Comparison of ENCODE assay signal across 10 cellular contexts in genomic region chr12:108955225-108955835, GRCh38.
DNase-seq lines count a peak whose midpoint lies in the region; ATAC-seq and TF ChIP-seq lines count a peak whose summit lies in the region.
"Had no signal": no experiment of that assay in that cellular context is flagged by ENCODE, and none has a peak within 500 bp of the region (broad histone marks: within the 10 kb centered on the region; RNA-seq: fewer than 3 reads in every experiment).

No MANE protein-coding gene starts in this region.

- no peaks in the 10 kb centered on the region for H3K9me3 Mint-ChIP-seq in effector memory CD8-positive, alpha-beta T cell
- no peaks in the 10 kb centered on the region for H3K9me3 Mint-ChIP-seq in natural killer cell treated with Interleukin-12 subunit alpha and Interleukin-12 subunit beta and Interleukin-15 and Interleukin-18, amount 100 ng/mL, for 72 hours

- no peak overlapping the region for H3K4me3 ChIP-seq in PC-3 (ENCODE audit: low read length)
- no peak overlapping the region for H3K4me3 ChIP-seq in fibroblast of mammary gland (ENCODE audit: control insufficient read depth, low read depth, low read length)
- H3K4me3 ChIP-seq in thyroid gland (replicated peaks in 1 of 3) = no peak overlapping the region
- H3K4me3 ChIP-seq: GM12878 had no signal

- intact Hi-C loops in PC-3 (cut with micrococcal nuclease) = loop anchor here (10.0 kb wide), 1 partner anchor 291 kb away; no protein-coding TSS in a partner anchor
- intact Hi-C loops in thyroid gland (cut with DNase I) = loop anchor here (10.0 kb wide), 1 partner anchor 311 kb away; no protein-coding TSS in a partner anchor

- no peaks in the 10 kb centered on the region for H3F3A ChIP-seq in PC-3 (ENCODE audit: low read length, unreplicated experiment)

- H3K4me2 ChIP-seq in PC-3 (ENCODE audit: low read length) = no peak overlapping the region

- TF ChIP-seq CTCF in PC-3 (conservative IDR thresholded peaks at IDR 0.05; ENCODE audit: low read depth, low read length) (no peak), fibroblast of mammary gland (conservative IDR thresholded peaks at IDR 0.05; ENCODE audit: control insufficient read depth, insufficient read depth, low read depth, low read length) (no peak), thyroid gland (IDR thresholded peaks at IDR 0.05) (no peak)

- H3K9me2 ChIP-seq in PC-3 (replicated peaks; ENCODE audit: low read length) = no peaks in the 10 kb centered on the region

- POLR2A ChIA-PET in PC-3 (lab: Charles Lee; ENCODE audit: unreplicated experiment) = no interaction called here

- H3K4me1 ChIP-seq in PC-3 (ENCODE audit: insufficient read depth, low read length) (no peaks in the 10 kb centered on the region), thyroid gland (no peaks in the 10 kb centered on the region)

- DNase-seq in NCI-H146 (lab: John Stamatoyannopoulos, UW) = peak; percentile 52
- DNase-seq in NCI-H146 treated with DMSO at 0.1 percent for 48 hours (lab: John Stamatoyannopoulos, UW; ENCODE audit: unreplicated experiment) = no peak
- DNase-seq in PC-3 = peak; percentile 41
- peak; percentile 44 for DNase-seq in fibroblast of mammary gland (ENCODE audit: low read depth)
- DNase-seq in thyroid gland = peak; percentile 60 to 76
- no peak for DNase-seq in effector memory CD8-positive, alpha-beta T cell
- no peak for DNase-seq in left lobe of liver (ENCODE audit: low spot score)
- DNase-seq in natural killer cell treated with Interleukin-12 subunit alpha and Interleukin-12 subunit beta and Interleukin-15 and Interleukin-18, amount 100 ng/mL, for 72 hours (ENCODE audit: low spot score) = no peak
- DNase-seq: NK-92 treated with Interleukin-12 subunit alpha and Interleukin-12 subunit beta, amount 100 ng/mL, for 24 hours had no signal

- H3K36me3 Mint-ChIP-seq in effector memory CD8-positive, alpha-beta T cell (ENCODE audit: insufficient read depth) = no peaks in the 10 kb centered on the region
- no peaks in the 10 kb centered on the region for H3K36me3 Mint-ChIP-seq in natural killer cell treated with Interleukin-12 subunit alpha and Interleukin-12 subunit beta and Interleukin-15 and Interleukin-18, amount 100 ng/mL, for 72 hours

- H3K79me2 ChIP-seq in PC-3 (ENCODE audit: low read length) = no peaks in the 10 kb centered on the region

- CTCF ChIA-PET in PC-3 (lab: Charles Lee) = interaction anchor here (0.7 kb wide), 1 partner anchor 157 kb away, joined by 3 read pairs; no protein-coding TSS in a partner anchor

- H3K4me1 Mint-ChIP-seq in effector memory CD8-positive, alpha-beta T cell (ENCODE audit: low read depth in 2 of 2) = no peaks in the 10 kb centered on the region
- H3K4me1 Mint-ChIP-seq in natural killer cell treated with Interleukin-12 subunit alpha and Interleukin-12 subunit beta and Interleukin-15 and Interleukin-18, amount 100 ng/mL, for 72 hours (ENCODE audit: low read depth in 2 of 2) = no peaks in the 10 kb centered on the region

- no TSS peak for BruUV-seq in PC-3 (replicated peaks; lab: Mats Ljungman, UMichigan)

- no peaks in the 10 kb centered on the region for H4K20me1 ChIP-seq in PC-3 (ENCODE audit: low read length)

- H3K9ac ChIP-seq in PC-3 (ENCODE audit: low read length) = no peak overlapping the region

- H3K36me3 ChIP-seq in PC-3 (ENCODE audit: low read depth, low read length) = no peaks in the 10 kb centered on the region
- H3K36me3 ChIP-seq in thyroid gland = no peaks in the 10 kb centered on the region

- WGBS in thyroid gland, 2 donors = 22% methylated on average over 6 of the region's 6 CpGs

- peaks cover 22 to 43% of the 10 kb centered on the region in 2 donors for H3K27me3 Mint-ChIP-seq in effector memory CD8-positive, alpha-beta T cell
- peaks cover 0 to 13% of the 10 kb centered on the region in 2 donors for H3K27me3 Mint-ChIP-seq in natural killer cell treated with Interleukin-12 subunit alpha and Interleukin-12 subunit beta and Interleukin-15 and Interleukin-18, amount 100 ng/mL, for 72 hours

- no peak overlapping the region for H3K27ac Mint-ChIP-seq in effector memory CD8-positive, alpha-beta T cell
- H3K27ac Mint-ChIP-seq in natural killer cell treated with Interleukin-12 subunit alpha and Interleukin-12 subunit beta and Interleukin-15 and Interleukin-18, amount 100 ng/mL, for 72 hours = no peak overlapping the region

- H3K27me3 ChIP-seq in PC-3 (ENCODE audit: low read length) (peaks cover 42% of the 10 kb centered on the region), thyroid gland (no peaks in the 10 kb centered on the region)

- ATAC-seq in PC-3 (no peak; the same call in 1 of the 2 replicates), left lobe of liver (no peak)
- ATAC-seq in effector memory CD8-positive, alpha-beta T cell (replicated peaks) = no peak
- ATAC-seq in natural killer cell treated with Interleukin-12 subunit alpha and Interleukin-12 subunit beta and Interleukin-15 and Interleukin-18, amount 100 ng/mL, for 72 hours = no peak
- ATAC-seq: GM12878 had no signal

- TF ChIP-seq POLR2A in thyroid gland (IDR thresholded peaks at IDR 0.05) = no peak

- H2AFZ ChIP-seq in PC-3 (ENCODE audit: low read length) = no peak overlapping the region

- no peak overlapping the region for H3K4me3 Mint-ChIP-seq in effector memory CD8-positive, alpha-beta T cell
- no peak overlapping the region for H3K4me3 Mint-ChIP-seq in natural killer cell treated with Interleukin-12 subunit alpha and Interleukin-12 subunit beta and Interleukin-15 and Interleukin-18, amount 100 ng/mL, for 72 hours

- H3K9me3 ChIP-seq in PC-3 (ENCODE audit: low read length) (no peaks in the 10 kb centered on the region), thyroid gland (no peaks in the 10 kb centered on the region)

- H3K27ac ChIP-seq in PC-3 (ENCODE audit: low read length) = no peak overlapping the region
- H3K27ac ChIP-seq in thyroid gland = no peak overlapping the region

Comparison
In these comparisons a context has a peak if more than half of its experiments do, and no peak if none do; other contexts are left out.
1. DNase-seq: peak in NCI-H146 (single experiment), PC-3 (single experiment), fibroblast of mammary gland (single experiment) and thyroid gland (2 of 2); none in NCI-H146 treated with DMSO at 0.1 percent for 48 hours (single experiment), effector memory CD8-positive, alpha-beta T cell (0 of 3), left lobe of liver (single experiment) and natural killer cell treated with Interleukin-12 subunit alpha and Interleukin-12 subunit beta and Interleukin-15 and Interleukin-18, amount 100 ng/mL, for 72 hours (single experiment).